ENCODE assay signal across 8 cellular contexts in genomic region chr4:139734875-139735380, GRCh38.
DNase-seq lines count a peak whose midpoint lies in the region; ATAC-seq, FAIRE-seq and TF ChIP-seq lines count a peak whose summit lies in the region.

No MANE protein-coding gene starts in this region.

- H2BK120ac ChIP-seq in mesenchymal stem cell (ENCODE audit: low read depth, low read length) = peak overlapping the region; percentile 83

- no peak overlapping the region for H3K27ac ChIP-seq in mesenchymal stem cell (ENCODE audit: low read length, poor library complexity, severe bottlenecking)

- whole genome bisulfite sequencing in mesenchymal stem cell = under 1% methylated on average over 31 of the region's 42 CpGs

- no peak for FAIRE-seq in GM18507 (lab: Jason Lieb, UNC)

- no peak overlapping the region for H2BK5ac ChIP-seq in mesenchymal stem cell (ENCODE audit: low read depth, low read length, poor library complexity, severe bottlenecking)

- peaks cover 5% of the 10 kb centered on the region for H3K4me1 ChIP-seq in mesenchymal stem cell (ENCODE audit: control insufficient read depth, insufficient read depth, low read depth, low read length)

- peak; percentile 75 for TF ChIP-seq CTCF in endothelial cell (IDR thresholded peaks at IDR 0.05; ENCODE audit: unreplicated experiment)

- peak overlapping the region; percentile 97 for H2BK15ac ChIP-seq in mesenchymal stem cell (ENCODE audit: low read depth, poor library complexity, severe bottlenecking)

- H3K27me3 Mint-ChIP-seq in endothelial cell (ENCODE audit: unreplicated experiment) = peaks cover 9% of the 10 kb centered on the region

- H2AFZ ChIP-seq in mesenchymal stem cell (ENCODE audit: low read depth, low read length) = peak overlapping the region; percentile 10

- peak overlapping the region; percentile 100 for H3K4me2 ChIP-seq in mesenchymal stem cell (ENCODE audit: low read length, poor library complexity, severe bottlenecking)

- ATAC-seq in HG03520 (IDR thresholded peaks at IDR 0.05; ENCODE audit: unreplicated experiment) (peak; percentile 65), GM21526 (IDR thresholded peaks at IDR 0.05; ENCODE audit: low FRiP score, unreplicated experiment) (no peak)

- peak overlapping the region; percentile 77 to 81 for H3K18ac ChIP-seq in mesenchymal stem cell (ENCODE audit: low read depth in 1 of 2, low read length in 2 of 2)

- H3K4me3 ChIP-seq in mesenchymal stem cell (ENCODE audit: insufficient read depth in 1 of 2, low read depth in 1 of 2, low read length in 2 of 2) = peak overlapping the region; percentile 52 to 85

- no peaks in the 10 kb centered on the region for H3K9me3 ChIP-seq in mesenchymal stem cell (ENCODE audit: control insufficient read depth, low read length)

- H4K8ac ChIP-seq in mesenchymal stem cell (ENCODE audit: low read length) = peak overlapping the region; percentile 82

- peaks cover 3% of the 10 kb centered on the region for H3K36me3 Mint-ChIP-seq in endothelial cell (ENCODE audit: low read depth, unreplicated experiment)

- H3K9ac ChIP-seq in mesenchymal stem cell (ENCODE audit: low read length) = peak overlapping the region; percentile 99

- no peaks in the 10 kb centered on the region for H3K27me3 ChIP-seq in mesenchymal stem cell (ENCODE audit: control insufficient read depth in 1 of 2, insufficient read depth in 1 of 2, low read length in 2 of 2)

- H3K36me3 ChIP-seq in mesenchymal stem cell (ENCODE audit: control insufficient read depth in 1 of 2, insufficient read depth in 2 of 2, low read depth in 1 of 2, low read length in 2 of 2) = peaks cover 0 to 5% of the 10 kb centered on the region in 2 experiments

- DNase-seq in GM18507 (ENCODE audit: extremely low spot score, insufficient read length, low read depth) (peak; percentile 11), NCI-H774 (lab: John Stamatoyannopoulos, UW) (peak; percentile 89), endothelial cell (ENCODE audit: low spot score) (peak; percentile 95), mesenchymal stem cell (peak; percentile 96)
- peak; percentile 62 for DNase-seq in activated CD8-positive, alpha-beta memory T cell treated with anti-CD3 and anti-CD28 coated beads, Interleukin-2, amount 50 U/mL, for 4 hours
- peak; percentile 7 for DNase-seq in stimulated activated CD8-positive, alpha-beta memory T cell treated with anti-CD3 and anti-CD28 coated beads, Interleukin-12 subunit alpha, Interleukin-12 subunit beta, amount 100 ng/mL, for 24 hours (ENCODE audit: extremely low read depth)

- no peaks in the 10 kb centered on the region for H3K9me3 Mint-ChIP-seq in endothelial cell (ENCODE audit: unreplicated experiment)

- no peak overlapping the region for H3K23ac ChIP-seq in mesenchymal stem cell (ENCODE audit: low read length in 2 of 2)

- H3K79me1 ChIP-seq in mesenchymal stem cell (replicated peaks; ENCODE audit: low read length, poor library complexity, severe bottlenecking) = peaks cover 6% of the 10 kb centered on the region

- H3K27ac Mint-ChIP-seq in endothelial cell (ENCODE audit: unreplicated experiment) = peak overlapping the region; percentile 97

- peak overlapping the region in 1 of 2 experiments; percentile 3 for H3K14ac ChIP-seq in mesenchymal stem cell (ENCODE audit: low read length in 2 of 2)

- H3K4me1 Mint-ChIP-seq in endothelial cell (ENCODE audit: unreplicated experiment) = peaks cover 53% of the 10 kb centered on the region

- H4K91ac ChIP-seq in mesenchymal stem cell (ENCODE audit: low read length) = peak overlapping the region; percentile 11

- no peak overlapping the region for H2AK5ac ChIP-seq in mesenchymal stem cell (ENCODE audit: low read length, severe bottlenecking)

- peak overlapping the region; percentile 47 to 48 for H3K4ac ChIP-seq in mesenchymal stem cell (ENCODE audit: low read depth in 1 of 2, low read length in 2 of 2)

- peak overlapping the region; percentile 56 for H3K4me3 Mint-ChIP-seq in endothelial cell (ENCODE audit: unreplicated experiment)

- H2BK12ac ChIP-seq in mesenchymal stem cell (ENCODE audit: low read length in 2 of 2) = peak overlapping the region in 1 of 2 experiments; percentile 37

Comparison
In these comparisons a context has a peak if more than half of its experiments do, and no peak if none do; other contexts are left out.
1. DNase-seq: peak in every context shown above with its lines; median percentile 96 in mesenchymal stem cell; 95 in endothelial cell; 89 in NCI-H774; 62 in activated CD8-positive, alpha-beta memory T cell treated with anti-CD3 and anti-CD28 coated beads, Interleukin-2, amount 50 U/mL, for 4 hours; 11 in GM18507; 7 in stimulated activated CD8-positive, alpha-beta memory T cell treated with anti-CD3 and anti-CD28 coated beads, Interleukin-12 subunit alpha, Interleukin-12 subunit beta, amount 100 ng/mL, for 24 hours.